In genomic region chr3:195863121-195864061, GRCh38 we compare ENCODE assay signal across 8 cellular contexts. TPM values are rescaled to one million over a fixed set of nuclear protein-coding genes. Genes with fewer than 3 reads are reported as not detected.
DNase-seq lines count a peak whose midpoint lies in the region; ATAC-seq and TF ChIP-seq lines count a peak whose summit lies in the region.

No MANE protein-coding gene starts in this region.

- H3K36me3 Mint-ChIP-seq in type B pancreatic cell = no peaks in the 10 kb centered on the region

- no peak for ATAC-seq in HG02840 (IDR thresholded peaks at IDR 0.05; ENCODE audit: low FRiP score, unreplicated experiment)

- DNase-seq in ELR (ENCODE audit: low read depth) = peak; percentile 89
- peak in 71 of 76 experiments; percentile 6 to 84 (median 62) for DNase-seq in HUDEP-2 (lab: John Stamatoyannopoulos, UW; ENCODE audit: unreplicated experiment in 76 of 76)
- peak; percentile 42 for DNase-seq in T follicular helper cell (ENCODE audit: low read depth)
- peak; percentile 34 for DNase-seq in activated naive CD8-positive, alpha-beta T cell treated with anti-CD3 and anti-CD28 coated beads, Interleukin-2, amount 50 U/mL, for 16 hours (ENCODE audit: low read depth, low spot score)
- peak; percentile 92 to 93 for DNase-seq in cardiac muscle cell (ENCODE audit: low read depth in 1 of 2, low spot score in 1 of 2)
- peak; percentile 88 for DNase-seq in putamen (ENCODE audit: low spot score)
- DNase-seq in type B pancreatic cell (ENCODE audit: extremely low spot score, unreplicated experiment) = no peak

- TF ChIP-seq CTCF in cardiac muscle cell (IDR thresholded peaks at IDR 0.05; ENCODE audit: low read depth, low read length) (peak; percentile 99), type B pancreatic cell (conservative IDR thresholded peaks at IDR 0.05) (peak; percentile 93)

- H3K4me1 ChIP-seq in cardiac muscle cell (ENCODE audit: low read depth) = no peaks in the 10 kb centered on the region

- no peak overlapping the region for H3K4me3 Mint-ChIP-seq in type B pancreatic cell

- H3K36me3 ChIP-seq in cardiac muscle cell = peaks cover 13% of the 10 kb centered on the region

- H3K9me3 Mint-ChIP-seq in type B pancreatic cell = no peaks in the 10 kb centered on the region

- H3K9me3 ChIP-seq in cardiac muscle cell (ENCODE audit: low read depth) = no peaks in the 10 kb centered on the region

- H3K27me3 Mint-ChIP-seq in type B pancreatic cell = peaks cover 4% of the 10 kb centered on the region

- H3K4me3 ChIP-seq in cardiac muscle cell = no peak overlapping the region

- H3K4me1 Mint-ChIP-seq in type B pancreatic cell (ENCODE audit: unreplicated experiment) = peaks cover 20% of the 10 kb centered on the region

- H3K27me3 ChIP-seq in cardiac muscle cell = no peaks in the 10 kb centered on the region

- H3K27ac Mint-ChIP-seq in type B pancreatic cell = no peak overlapping the region

- H3K27ac ChIP-seq in cardiac muscle cell = no peak overlapping the region

RNA-seq across cellular contexts. Expression of gene TNK2, which starts 45.0 kb away (rescaled TPM):
- total RNA-seq in cardiac muscle cell (61.5 and 95.3 TPM in 2 replicates), type B pancreatic cell (ENCODE audit: low replicate concordance) (21.6 and 42.5 TPM in 2 replicates)
- 26.1 and 29.8 TPM in 2 replicates for polyA plus RNA-seq in cardiac muscle cell

RNA-seq across cellular contexts. Expression of gene MUC4, which starts 51.7 kb away (rescaled TPM):
- not detected in 2 replicates for total RNA-seq in cardiac muscle cell
- 0.16 and 0.25 TPM in 2 replicates for polyA plus RNA-seq in cardiac muscle cell
- 1.9 and 2.4 TPM in 2 replicates for total RNA-seq in type B pancreatic cell (ENCODE audit: low replicate concordance)
